Comparison of ENCODE assay signal across 24 cellular contexts in genomic region chr3:125073506-125073905, GRCh38.
"Had no signal": no experiment of that assay in that cellular context is flagged by ENCODE, and none has a peak within 500 bp of the region (broad histone marks: within the 10 kb centered on the region; RNA-seq: fewer than 3 reads in every experiment).

No MANE protein-coding gene starts in this region.

- H2AFZ ChIP-seq: parathyroid adenoma had no signal

- FAIRE-seq: islet of Langerhans, small intestine had no signal

- ATAC-seq: activated CD8-positive, alpha-beta memory T cell treated with anti-CD3 and anti-CD28 coated beads, Interleukin-2, amount 10 ng/mL, durations not matched to agents 7 days and 5 days; activated CD8-positive, alpha-beta T cell treated with anti-CD3 and anti-CD28 coated beads for 36 hours; activated naive CD8-positive, alpha-beta T cell treated with anti-CD3 and anti-CD28 coated beads, Interleukin-2, amount 50 U/mL, for 24 hours; gastroesophageal sphincter; sciatic nerve had no signal

- H3K9me3 ChIP-seq: gastroesophageal sphincter, testis, vagina had no signal

- H3K27ac ChIP-seq: coronary artery, epithelial cell of prostate, gastroesophageal sphincter, parathyroid adenoma, testis, vagina, VCaP had no signal

- H3K79me2 ChIP-seq: parathyroid adenoma had no signal

- H3K36me3 ChIP-seq: gastroesophageal sphincter, vagina had no signal

- DNase-seq: activated CD4-positive, alpha-beta T cell treated with anti-CD3 and anti-CD28 coated beads, Interleukin-2, amount 10 ng/mL, durations not matched to agents 7 days and 5 days; activated CD4-positive, CD25-positive, alpha-beta regulatory T cell treated with anti-CD3 and anti-CD28 coated beads, Interleukin-2, amount 50 U/mL, for 72 hours; activated CD8-positive, alpha-beta memory T cell treated with anti-CD3 and anti-CD28 coated beads, Interleukin-2, amount 10 ng/mL, durations not matched to agents 7 days and 5 days; activated CD8-positive, alpha-beta T cell treated with anti-CD3 and anti-CD28 coated beads for 36 hours; activated gamma-delta T cell; activated naive CD4-positive, alpha-beta T cell treated with anti-CD3 and anti-CD28 coated beads, Interleukin-2, amount 50 U/mL, for 16 hours; activated naive CD8-positive, alpha-beta T cell treated with anti-CD3 and anti-CD28 coated beads, Interleukin-2, amount 50 U/mL, for 24 hours; activated T-cell treated with anti-CD3 and anti-CD28 coated beads for 4 hours; cerebellar nuclear complex; left cardiac atrium; nucleus accumbens; small intestine; stimulated activated CD4-positive, alpha-beta T cell treated with anti-CD3 and anti-CD28 coated beads, Interleukin-15, amount 100 ng/mL, for 24 hours; stimulated activated naive CD4-positive, alpha-beta T cell; testis; trophoblast cell had no signal

- H3K27me3 ChIP-seq: gastroesophageal sphincter, testis, vagina had no signal

- H3K4me3 ChIP-seq: coronary artery, gastroesophageal sphincter, testis, vagina had no signal

- H3K4me1 ChIP-seq: gastroesophageal sphincter, parathyroid adenoma, testis, vagina had no signal

- H3K9ac ChIP-seq: parathyroid adenoma had no signal
